ENCODE assay signal across 7 cellular contexts in the genomic region with DNA sequence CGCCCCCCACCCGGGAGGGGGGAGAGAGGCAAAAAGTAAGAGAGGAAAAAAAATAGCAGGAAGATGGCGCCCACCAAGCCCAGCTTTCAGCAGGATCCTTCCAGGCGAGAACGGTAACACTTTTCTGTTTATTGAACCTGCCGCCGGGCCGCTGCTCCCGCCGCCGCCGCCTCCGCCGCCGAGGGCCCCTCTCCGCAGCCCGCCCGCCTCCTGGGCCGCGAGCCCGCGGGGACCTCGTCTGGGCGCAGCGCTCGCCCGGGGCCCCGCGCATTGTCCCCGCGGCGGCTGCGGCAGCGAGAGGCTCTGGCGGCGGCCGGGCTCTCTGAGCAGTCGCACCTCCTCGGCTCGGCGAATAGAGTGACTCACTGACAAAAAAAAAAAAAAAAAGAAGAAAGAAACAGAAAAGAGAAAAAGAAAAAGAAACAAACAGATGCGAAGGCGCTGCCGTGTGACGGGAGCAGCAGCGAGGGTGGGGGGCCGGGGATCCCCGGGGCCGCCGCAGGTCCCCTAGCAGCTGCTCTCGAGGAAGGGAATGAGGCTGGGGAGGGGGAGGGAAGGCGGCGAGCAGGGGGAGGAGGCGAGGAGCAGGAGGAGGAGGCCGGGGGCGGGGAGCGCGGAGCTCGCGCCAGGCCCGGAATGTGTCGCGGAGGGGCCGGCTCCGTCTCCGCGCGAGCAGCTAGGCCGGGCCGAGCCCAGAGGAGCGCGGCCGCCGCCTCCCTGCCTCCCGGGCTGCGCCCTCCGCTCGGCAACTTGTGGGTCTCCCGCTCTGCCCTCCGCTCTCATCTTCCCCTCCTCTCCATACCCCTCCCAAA. TPM values are rescaled to one million over a fixed set of nuclear protein-coding genes. Genes with fewer than 3 reads are reported as not detected.
DNase-seq lines count a peak whose midpoint lies in the region; ATAC-seq and TF ChIP-seq lines count a peak whose summit lies in the region.

No MANE protein-coding gene starts in this region.

- H3K36me3 ChIP-seq in endocrine pancreas (ENCODE audit: control insufficient read depth, insufficient read depth, low read length) (no peaks in the 10 kb centered on the region), lung (ENCODE audit: control insufficient read depth in 2 of 2, insufficient read depth in 2 of 2, low read length in 2 of 2) (no peaks in the 10 kb centered on the region), stomach (no peaks in the 10 kb centered on the region)

- ATAC-seq in HG03521 (IDR thresholded peaks at IDR 0.05; ENCODE audit: unreplicated experiment), result peak; percentile 35
- ATAC-seq in SK-N-SH treated with all-trans-retinoic acid at 6 μM for 48 hours, result peak; percentile 83
- peak; percentile 73 for ATAC-seq in lung (ENCODE audit: insufficient read depth, low FRiP score)

- no peak for TF ChIP-seq EP300 in stomach (IDR thresholded peaks at IDR 0.05)

- peak overlapping the region; percentile 93 for H3K9ac ChIP-seq in endocrine pancreas (ENCODE audit: control insufficient read depth, insufficient read depth, low read length)

- no peaks in the 10 kb centered on the region for H3K9me3 ChIP-seq in endocrine pancreas (ENCODE audit: control insufficient read depth, low read length)
- no peaks in the 10 kb centered on the region for H3K9me3 ChIP-seq in lung (ENCODE audit: control insufficient read depth in 2 of 2, insufficient read depth in 1 of 2, low read length in 1 of 2)
- H3K9me3 ChIP-seq in stomach, result no peaks in the 10 kb centered on the region

- H3K4me1 ChIP-seq in endocrine pancreas (ENCODE audit: control insufficient read depth, insufficient read depth, low read length) (peaks cover 17% of the 10 kb centered on the region), lung (ENCODE audit: control insufficient read depth in 2 of 2, insufficient read depth in 2 of 2, low read length in 2 of 2) (peaks cover 0 to 5% of the 10 kb centered on the region in 2 donors), stomach (peaks cover 0 to 38% (median 26%) of the 10 kb centered on the region in 4 donors)

- H3K4me3 ChIP-seq in GM08714 (ENCODE audit: low read length) (peak overlapping the region; percentile 65), endocrine pancreas (ENCODE audit: control insufficient read depth, insufficient read depth, low read length) (peak overlapping the region; percentile 91), lung (peak overlapping the region; percentile 50), stomach (peak overlapping the region; percentile 60 to 68 (median 64))

- TF ChIP-seq CTCF in lung (IDR thresholded peaks at IDR 0.05; ENCODE audit: control extremely low read depth, extremely low read depth) (no peak), stomach (IDR thresholded peaks at IDR 0.05) (no peak)

- intact Hi-C loops in stomach (cut with DNase I; ENCODE audit: low total_unique reads), result no loop called here

- TF ChIP-seq POLR2A in stomach (IDR thresholded peaks at IDR 0.05), result no peak

- WGBS in lung, 2 donors, result 0 to 1% methylated on average over 51 to 80 of the region's 80 CpGs
- WGBS in stomach, 5 donors, result 0 to 1% (median 0%) methylated on average over 59 to 79 of the region's 80 CpGs

- H3K27ac ChIP-seq in lung (ENCODE audit: low read depth in 1 of 2, low read length in 1 of 2), result peak overlapping the region; percentile 13 to 41
- H3K27ac ChIP-seq in stomach, result peak overlapping the region; percentile 75 to 92 (median 87)

- DNase-seq in lung (ENCODE audit: low spot score) (peak; percentile 43), stomach (peak; percentile 68), AML-193 (lab: John Stamatoyannopoulos, UW) (no peak)

- H3K27me3 ChIP-seq in endocrine pancreas (ENCODE audit: control insufficient read depth, insufficient read depth, low read length), result no peaks in the 10 kb centered on the region
- peaks cover 10% of the 10 kb centered on the region for H3K27me3 ChIP-seq in lung (ENCODE audit: control insufficient read depth, insufficient read depth)
- peaks cover 0 to 57% (median 19%) of the 10 kb centered on the region in 3 donors for H3K27me3 ChIP-seq in stomach

TF ChIP-seq in SK-N-SH treated with all-trans-retinoic acid at 6 μM for 48 hours, 23 proteins besides CTCF, POLR2A, EP300 and RAD21:
- TF ChIP-seq OSR1 (CRISPR knock-in tag; IDR thresholded peaks at IDR 0.05), result no peak

RNA-seq across cellular contexts. Expression of a gene that starts 0.8 kb away (rescaled TPM):
- total RNA-seq in lung (under 1 TPM; 0.46 to 0.48 TPM), stomach (1 to 10 TPM in 2 of 5 donors, under 1 TPM in 2, not detected in 1; under 0.01 to 7.9 (median 2.0) TPM)
- polyA plus RNA-seq in lung (under 1 TPM; 0.13 to 0.20 TPM), stomach (1 to 10 TPM in 1 of 3 donors, under 1 TPM in 2; 0.35 to 1.6 (median 0.76) TPM)

Comparison
In these comparisons a context has a peak if more than half of its experiments do, and no peak if none do; other contexts are left out.
1. DNase-seq: peak in lung (single experiment) and stomach (single experiment); none in AML-193 (0 of 2).
2. Peak in every context shown above with its lines, with median percentiles within 50 percentile points of each other: H3K4me3 ChIP-seq and ATAC-seq.